ENCODE assay signal across 14 cellular contexts in genomic region chr6:159084493-159085091, GRCh38. TPM values are rescaled to one million over a fixed set of nuclear protein-coding genes. Genes with fewer than 3 reads are reported as not detected.
DNase-seq lines count a peak whose midpoint lies in the region; ATAC-seq, FAIRE-seq and TF ChIP-seq lines count a peak whose summit lies in the region.
"Had no signal": no experiment of that assay in that cellular context is flagged by ENCODE, and none has a peak within 500 bp of the region (broad histone marks: within the 10 kb centered on the region; RNA-seq: fewer than 3 reads in every experiment).

No MANE protein-coding gene starts in this region.

- TF ChIP-seq CTCF in AG04449 (IDR thresholded peaks at IDR 0.05; ENCODE audit: insufficient read depth, low read length, missing control alignments), result no peak

- peak overlapping the region; percentile 49 for H3K27ac ChIP-seq in SJCRH30
- no peak overlapping the region for H3K27ac ChIP-seq in small intestine (ENCODE audit: low read depth in 1 of 2, low read length in 1 of 2)

- H3K9me3 ChIP-seq in SJCRH30 (replicated peaks) (no peaks in the 10 kb centered on the region), small intestine (ENCODE audit: control insufficient read depth, low read depth) (no peaks in the 10 kb centered on the region)
- H3K9me3 ChIP-seq: mucosa of descending colon had no signal

- peaks cover 10% of the 10 kb centered on the region for H3K4me1 ChIP-seq in SJCRH30
- H3K4me1 ChIP-seq in small intestine (ENCODE audit: control insufficient read depth in 2 of 2, insufficient read depth in 1 of 2, low read depth in 1 of 2, low read length in 1 of 2), result no peaks in the 10 kb centered on the region

- no peak for FAIRE-seq in small intestine (lab: Jason Lieb, UNC)
- FAIRE-seq: endothelial cell of umbilical vein had no signal

- H3K36me3 ChIP-seq in SJCRH30 (peaks cover 3% of the 10 kb centered on the region; the same call in 1 of the 2 replicates), small intestine (ENCODE audit: control insufficient read depth in 2 of 2, insufficient read depth in 2 of 2, low read length in 2 of 2) (no peaks in the 10 kb centered on the region)

- 85 to 89% (median 86%) methylated on average over 2 of the region's 2 CpGs for WGBS in small intestine, 3 donors

- H3K4me3 ChIP-seq in AG04449 (ENCODE audit: low read depth, low read length) (no peak overlapping the region), SJCRH30 (no peak overlapping the region), small intestine (ENCODE audit: low read depth in 1 of 2, low read length in 2 of 2) (no peak overlapping the region)
- H3K4me3 ChIP-seq: mucosa of descending colon had no signal

- no peak for ATAC-seq in left ventricle myocardium superior
- ATAC-seq: mucosa of descending colon had no signal

- intact Hi-C loops in left ventricle myocardium superior (cut with micrococcal nuclease), result no loop called here

- CTCF ChIA-PET in AG04449 (lab: Yijun Ruan, JAX), result interaction anchor here (1.0 kb wide), 1 partner anchor 43 kb away, joined by 3 read pairs; no protein-coding TSS in a partner anchor

- H3K27me3 ChIP-seq in SJCRH30, result no peaks in the 10 kb centered on the region
- H3K27me3 ChIP-seq in small intestine (ENCODE audit: control insufficient read depth in 2 of 2, insufficient read depth in 2 of 2, low read length in 2 of 2), result no peaks in the 10 kb centered on the region

- POLR2A ChIA-PET in AG04449 (lab: Yijun Ruan, JAX), result no interaction called here

- DNase-seq in AG04449 (ENCODE audit: low read depth, low spot score) (peak; percentile 34), HCEC 1CT (peak; percentile 65), SJCRH30 (no peak), fibroblast of peridontal ligament (ENCODE audit: extremely low read depth) (peak; percentile 42), 8988T (no peak), left ventricle myocardium superior (no peak), superior temporal gyrus (ENCODE audit: extremely low spot score) (no peak), small intestine (no peak)
- DNase-seq: activated CD4-positive, alpha-beta T cell treated with anti-CD3 and anti-CD28 coated beads, Interleukin-2, amount 50 U/mL, for 48 hours; mucosa of descending colon; T1000 had no signal

RNA-seq across cellular contexts. Expression of gene TAGAP, which starts 39.8 kb away (rescaled TPM):
- 4.7 and 5.2 TPM in 2 replicates for total RNA-seq in SJCRH30 (2014; rRNA removed; shearing (Covaris generic))
- total RNA-seq in left ventricle myocardium superior, result 2.1 TPM
- 1 to 10 TPM in 2 of 3 donors, under 1 TPM in 1; 0.45 to 3.8 (median 2.1) TPM for polyA plus RNA-seq in small intestine
- total RNA-seq: Daoy, endothelial cell of umbilical vein, progenitor cell of endocrine pancreas had no signal
- polyA plus RNA-seq: endothelial cell of umbilical vein had no signal

Comparison
In these comparisons a context has a peak if more than half of its experiments do, and no peak if none do; other contexts are left out.
1. DNase-seq: peak in AG04449 (single experiment), HCEC 1CT (single experiment) and fibroblast of peridontal ligament (single experiment); none in SJCRH30 (0 of 2), 8988T (single experiment), left ventricle myocardium superior (single experiment), superior temporal gyrus (single experiment) and small intestine (single experiment).